ENCODE assay signal across 8 cellular contexts in genomic region chr2:64643838-64644219, GRCh38. TPM values are rescaled to one million over a fixed set of nuclear protein-coding genes. Genes with fewer than 3 reads are reported as not detected.
DNase-seq lines count a peak whose midpoint lies in the region; TF ChIP-seq lines count a peak whose summit lies in the region.

No MANE protein-coding gene starts in this region.

- H2AK5ac ChIP-seq in trophoblast cell (ENCODE audit: low read length), result peak overlapping the region; percentile 84

- no peak for DNase-seq in MM.1S
- DNase-seq in endodermal cell, result no peak
- no peak for DNase-seq in trophoblast cell
- DNase-seq in dedifferentiated amniotic fluid mesenchymal stem cell (ENCODE audit: extremely low spot score), result no peak
- DNase-seq in NCI-H1436 treated with DMSO at 0.1 percent for 48 hours (lab: John Stamatoyannopoulos, UW), result no peak
- DNase-seq in cortex of kidney (lab: John Stamatoyannopoulos, UW), result no peak
- DNase-seq in NCI-H2196 (lab: John Stamatoyannopoulos, UW; ENCODE audit: unreplicated experiment), result no peak

- no peaks in the 10 kb centered on the region for H3K9me2 ChIP-seq in MM.1S (replicated peaks; ENCODE audit: insufficient read depth, low read length)

- peaks cover 41% of the 10 kb centered on the region for H3F3A ChIP-seq in MM.1S (ENCODE audit: insufficient read depth, low read length)

- peak overlapping the region; percentile 63 for H3K4me3 Mint-ChIP-seq in endodermal cell

- peaks cover 77% of the 10 kb centered on the region for H3K4me1 Mint-ChIP-seq in endodermal cell

- H3K9me3 ChIP-seq in ES-I3 (ENCODE audit: control insufficient read depth, insufficient read depth, low read length) (no peaks in the 10 kb centered on the region), MM.1S (replicated peaks; ENCODE audit: insufficient read depth, low read length) (no peaks in the 10 kb centered on the region), endodermal cell (ENCODE audit: control insufficient read depth, low read length) (no peaks in the 10 kb centered on the region), trophoblast cell (ENCODE audit: insufficient read depth, low read depth, low read length) (no peaks in the 10 kb centered on the region)

- H3K23ac ChIP-seq in trophoblast cell (ENCODE audit: low read length), result no peak overlapping the region

- peak overlapping the region; percentile 54 for H3K14ac ChIP-seq in trophoblast cell (ENCODE audit: low read length)

- H3K79me2 ChIP-seq in MM.1S (ENCODE audit: low read length) (peaks cover 100% of the 10 kb centered on the region), trophoblast cell (ENCODE audit: control insufficient read depth, insufficient read depth, low read length, poor library complexity) (peaks cover 22% of the 10 kb centered on the region)

- H3K4me1 ChIP-seq in ES-I3 (ENCODE audit: insufficient read depth, low read length), result peaks cover 47% of the 10 kb centered on the region
- peaks cover 56% of the 10 kb centered on the region for H3K4me1 ChIP-seq in MM.1S (ENCODE audit: low read length)
- H3K4me1 ChIP-seq in endodermal cell (ENCODE audit: control insufficient read depth, insufficient read depth, low read length), result peaks cover 57% of the 10 kb centered on the region
- peaks cover 28 to 33% of the 10 kb centered on the region in 2 experiments for H3K4me1 ChIP-seq in trophoblast cell (ENCODE audit: control insufficient read depth in 1 of 2, insufficient read depth in 2 of 2, low read length in 2 of 2)

- peak overlapping the region; percentile 99 for H3K27ac Mint-ChIP-seq in endodermal cell

- peaks cover 16% of the 10 kb centered on the region for H3K79me1 ChIP-seq in trophoblast cell (ENCODE audit: low read length)

- WGBS in endodermal cell (ENCODE audit: insufficient coverage in 1 of 2, insufficient read length in 1 of 2), 2 experiments, result 83 to 100% methylated on average over 2 to 5 of the region's 5 CpGs
- WGBS in trophoblast cell (ENCODE audit: extremely low coverage, insufficient coverage, insufficient read length), result no CpG with 5 or more reads among the region's 5 CpGs

- H3K9ac ChIP-seq in ES-I3 (ENCODE audit: low read depth, low read length), result peak overlapping the region; percentile 77; the same call in 1 of the 2 replicates
- H3K9ac ChIP-seq in MM.1S (ENCODE audit: low read length), result peak overlapping the region; percentile 77
- peak overlapping the region; percentile 88 for H3K9ac ChIP-seq in endodermal cell (ENCODE audit: extremely low read depth, low read length, poor library complexity, severe bottlenecking)
- H3K9ac ChIP-seq in trophoblast cell (ENCODE audit: low read length), result no peak overlapping the region

- H3K4ac ChIP-seq in trophoblast cell (ENCODE audit: low read depth, low read length), result peak overlapping the region; percentile 80

- H3K36me3 ChIP-seq in ES-I3 (ENCODE audit: insufficient read depth, low read length) (no peaks in the 10 kb centered on the region), MM.1S (replicated peaks; ENCODE audit: insufficient read depth, low read length) (no peaks in the 10 kb centered on the region), endodermal cell (ENCODE audit: control insufficient read depth, insufficient read depth, low read length) (no peaks in the 10 kb centered on the region), trophoblast cell (ENCODE audit: control insufficient read depth in 1 of 2, insufficient read depth in 2 of 2, low read length in 2 of 2) (no peaks in the 10 kb centered on the region)

- no peaks in the 10 kb centered on the region for H3K36me3 Mint-ChIP-seq in endodermal cell (ENCODE audit: low read depth)

- H3K27me3 ChIP-seq in MM.1S (replicated peaks; ENCODE audit: insufficient read depth, low read length), result no peaks in the 10 kb centered on the region
- H3K27me3 ChIP-seq in endodermal cell (ENCODE audit: control insufficient read depth, insufficient read depth, low read length, poor library complexity, severe bottlenecking), result no peaks in the 10 kb centered on the region
- H3K27me3 ChIP-seq in trophoblast cell (ENCODE audit: insufficient read depth, low read length), result no peaks in the 10 kb centered on the region

- no peak overlapping the region for H2AFZ ChIP-seq in MM.1S (ENCODE audit: low read length)
- H2AFZ ChIP-seq in trophoblast cell (ENCODE audit: insufficient read depth, low read length, poor library complexity), result no peak overlapping the region

- H2BK5ac ChIP-seq in trophoblast cell (ENCODE audit: low read depth, low read length, poor library complexity), result peak overlapping the region; percentile 61

- H3K4me2 ChIP-seq in MM.1S (ENCODE audit: low read depth, low read length), result peak overlapping the region; percentile 85
- H3K4me2 ChIP-seq in trophoblast cell (ENCODE audit: low read length), result peak overlapping the region; percentile 85

- peaks cover 13% of the 10 kb centered on the region; the same call in 1 of the 2 replicates for H4K20me1 ChIP-seq in MM.1S (ENCODE audit: insufficient read depth, low read length)

- peak overlapping the region; percentile 80 for H3K18ac ChIP-seq in trophoblast cell (ENCODE audit: low read length)

- H3K9me3 Mint-ChIP-seq in endodermal cell, result no peaks in the 10 kb centered on the region

- H3K27ac ChIP-seq in MM.1S (ENCODE audit: low read length) (peak overlapping the region; percentile 88), endodermal cell (ENCODE audit: low read depth, low read length) (peak overlapping the region; percentile 93), trophoblast cell (ENCODE audit: low read depth, low read length) (peak overlapping the region; percentile 95)

- H2BK120ac ChIP-seq in trophoblast cell (ENCODE audit: insufficient read depth, low read length, poor library complexity), result peak overlapping the region; percentile 45

- H3K4me3 ChIP-seq in MM.1S (ENCODE audit: low read length) (peak overlapping the region; percentile 63), endodermal cell (ENCODE audit: low read length) (peak overlapping the region; percentile 85), trophoblast cell (ENCODE audit: low read depth, low read length) (no peak overlapping the region)

- peak overlapping the region; percentile 35 for H4K12ac ChIP-seq in trophoblast cell (ENCODE audit: low read depth, low read length)

- peak overlapping the region; percentile 0 for H2BK12ac ChIP-seq in trophoblast cell (ENCODE audit: low read length)

- peak overlapping the region; percentile 70 for H4K8ac ChIP-seq in trophoblast cell (ENCODE audit: low read depth, low read length)

- TF ChIP-seq CTCF in MM.1S (IDR thresholded peaks at IDR 0.05; ENCODE audit: low read length) (no peak), endodermal cell (conservative IDR thresholded peaks at IDR 0.05) (no peak)

- H3K27me3 Mint-ChIP-seq in endodermal cell (ENCODE audit: insufficient read depth), result no peaks in the 10 kb centered on the region

- H4K91ac ChIP-seq in trophoblast cell (ENCODE audit: low read depth, low read length), result peak overlapping the region; percentile 91

RNA-seq across cellular contexts. Expression of gene SERTAD2, which starts 9.9 kb away (rescaled TPM):
- 10 to 100 TPM; 17.1 to 20.3 TPM for total RNA-seq in endodermal cell
- 27.7 TPM for polyA plus RNA-seq in endodermal cell (2013, experiment 1 of 2)
- polyA plus RNA-seq in endodermal cell (2013, experiment 2 of 2), result 25.7 TPM
- 31.5 and 33.8 TPM in 2 replicates for polyA plus RNA-seq in trophoblast cell (2013)
